Comparison of ENCODE assay signal across 8 cellular contexts in the genomic region with DNA sequence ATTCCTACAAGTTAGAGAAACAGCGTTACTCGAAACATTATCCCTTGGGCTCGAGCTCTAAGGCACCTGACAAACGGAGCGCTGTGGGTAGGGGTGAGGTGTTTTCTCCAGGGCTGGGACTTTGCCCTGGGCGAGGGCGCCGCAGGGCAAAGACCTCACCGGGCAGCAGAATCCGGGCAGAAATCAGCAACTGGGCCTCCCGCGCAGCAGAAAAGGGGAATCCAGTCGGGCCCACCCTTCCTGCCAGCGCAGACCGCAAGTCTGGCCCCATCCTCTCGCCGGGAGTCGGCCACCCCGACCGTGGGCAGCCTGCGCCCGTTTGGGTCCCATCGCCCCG. TPM values are rescaled to one million over a fixed set of nuclear protein-coding genes. Genes with fewer than 3 reads are reported as not detected.
DNase-seq lines count a peak whose midpoint lies in the region; ATAC-seq and TF ChIP-seq lines count a peak whose summit lies in the region.

No MANE protein-coding gene starts in this region.

- H3K9me3 ChIP-seq in KOPT-K1 (ENCODE audit: insufficient read depth, low read length, poor library complexity, severe bottlenecking) (no peaks in the 10 kb centered on the region), adrenal gland (replicated peaks in 1 of 3) (no peaks in the 10 kb centered on the region), stomach (no peaks in the 10 kb centered on the region)

- no peak for ATAC-seq in HG02885 (IDR thresholded peaks at IDR 0.05; ENCODE audit: poor library complexity, unreplicated experiment)

- H3K27ac ChIP-seq in KOPT-K1 (ENCODE audit: low read depth, low read length, poor library complexity, severe bottlenecking) (peak overlapping the region; percentile 97), adrenal gland (no peak overlapping the region), stomach (peak overlapping the region in 4 of 5 donors; percentile 35 to 98 (median 66))

- no peak for TF ChIP-seq CTCF in adrenal gland (IDR thresholded peaks at IDR 0.05)
- no peak for TF ChIP-seq CTCF in kidney epithelial cell (IDR thresholded peaks at IDR 0.05; ENCODE audit: insufficient read depth, low read length, poor library complexity, severe bottlenecking)
- no peak for TF ChIP-seq CTCF in stomach (IDR thresholded peaks at IDR 0.05)

- intact Hi-C loops in adrenal gland (cut with DNase I) = no loop called here
- intact Hi-C loops in stomach (cut with DNase I; ENCODE audit: low total_unique reads) = no loop called here

- H3K27me3 ChIP-seq in adrenal gland (no peaks in the 10 kb centered on the region), kidney epithelial cell (ENCODE audit: control insufficient read depth, insufficient read depth, low read length) (no peaks in the 10 kb centered on the region), stomach (no peaks in the 10 kb centered on the region)

- TF ChIP-seq EP300 in stomach (IDR thresholded peaks at IDR 0.05) = no peak

- TF ChIP-seq POLR2A in adrenal gland (IDR thresholded peaks at IDR 0.05) = no peak
- TF ChIP-seq POLR2A in stomach (IDR thresholded peaks at IDR 0.05) = no peak

- H3K4me3 ChIP-seq in adrenal gland (peak overlapping the region in 3 of 4 donors; percentile 50 to 99 (median 98)), kidney epithelial cell (ENCODE audit: low read depth, low read length) (peak overlapping the region; percentile 86), stomach (peak overlapping the region; percentile 79 to 93 (median 82))

- H3K4me1 ChIP-seq in adrenal gland (replicated peaks in 1 of 2) (peaks cover 6 to 20% of the 10 kb centered on the region in 2 donors), stomach (peaks cover 11 to 28% (median 18%) of the 10 kb centered on the region in 4 donors)

- 0 to 3% (median 2%) methylated on average over 8 to 24 of the region's 24 CpGs for WGBS in adrenal gland, 4 donors
- 0 to 2% (median 0%) methylated on average over 13 to 24 of the region's 24 CpGs for WGBS in stomach, 5 donors

- DNase-seq in activated T-cell treated with anti-CD3 and anti-CD28 coated beads for 24 hours (ENCODE audit: low read depth) = peak; percentile 4
- no peak for DNase-seq in activated T-cell treated with anti-CD3 and anti-CD28 coated beads for 4 hours
- DNase-seq in adrenal gland = peak in 1 of 7 donors; percentile 20
- no peak for DNase-seq in kidney epithelial cell (ENCODE audit: low read depth)
- no peak for DNase-seq in stomach
- DNase-seq in AG08395 (ENCODE audit: low spot score) = no peak

- H3K36me3 ChIP-seq in KOPT-K1 (ENCODE audit: insufficient read depth, low read length) (peaks cover 22% of the 10 kb centered on the region), adrenal gland (replicated peaks in 1 of 2) (peaks cover 0 to 21% of the 10 kb centered on the region in 2 donors), kidney epithelial cell (ENCODE audit: control insufficient read depth, insufficient read depth, low read length) (no peaks in the 10 kb centered on the region), stomach (peaks cover 4 to 28% (median 26%) of the 10 kb centered on the region in 4 donors)

RNA-seq across cellular contexts. Expression of gene MSH3, which starts 0.4 kb away (rescaled TPM):
- total RNA-seq in adrenal gland (10 to 100 TPM; 10.0 to 24.6 (median 13.2) TPM), kidney epithelial cell (17.5 and 23.5 TPM in 2 replicates), stomach (10 to 100 TPM in 4 of 5 donors, 1 to 10 TPM in 1; 6.4 to 25.5 (median 13.5) TPM)
- polyA plus RNA-seq in adrenal gland (10 to 100 TPM in 1 of 3 donors, 1 to 10 TPM in 2; 2.8 to 10.6 (median 3.1) TPM), stomach (1 to 10 TPM; 2.3 to 4.7 (median 3.4) TPM)

RNA-seq across cellular contexts. Expression of gene DHFR, which starts 0.8 kb away (rescaled TPM):
- 10 to 100 TPM in 2 of 8 donors, 1 to 10 TPM in 6; 4.4 to 13.0 (median 7.7) TPM for total RNA-seq in adrenal gland
- polyA plus RNA-seq in adrenal gland = 10 to 100 TPM in 1 of 3 donors, 1 to 10 TPM in 2; 7.8 to 20.2 (median 8.3) TPM
- total RNA-seq in kidney epithelial cell = 13.0 and 18.5 TPM in 2 replicates
- 10 to 100 TPM in 1 of 5 donors, 1 to 10 TPM in 4; 2.8 to 16.7 (median 6.7) TPM for total RNA-seq in stomach
- polyA plus RNA-seq in stomach = 10 to 100 TPM in 1 of 3 donors, 1 to 10 TPM in 2; 6.3 to 11.9 (median 7.4) TPM

Comparison
In these comparisons a context has a peak if more than half of its experiments do, and no peak if none do; other contexts are left out.
1. H3K27ac ChIP-seq: peak in KOPT-K1 (single experiment) and stomach (4 of 5); none in adrenal gland (0 of 5).
2. Peak in every context shown above with its lines, with median percentiles within 50 percentile points of each other: H3K4me3 ChIP-seq.